In the genomic region with DNA sequence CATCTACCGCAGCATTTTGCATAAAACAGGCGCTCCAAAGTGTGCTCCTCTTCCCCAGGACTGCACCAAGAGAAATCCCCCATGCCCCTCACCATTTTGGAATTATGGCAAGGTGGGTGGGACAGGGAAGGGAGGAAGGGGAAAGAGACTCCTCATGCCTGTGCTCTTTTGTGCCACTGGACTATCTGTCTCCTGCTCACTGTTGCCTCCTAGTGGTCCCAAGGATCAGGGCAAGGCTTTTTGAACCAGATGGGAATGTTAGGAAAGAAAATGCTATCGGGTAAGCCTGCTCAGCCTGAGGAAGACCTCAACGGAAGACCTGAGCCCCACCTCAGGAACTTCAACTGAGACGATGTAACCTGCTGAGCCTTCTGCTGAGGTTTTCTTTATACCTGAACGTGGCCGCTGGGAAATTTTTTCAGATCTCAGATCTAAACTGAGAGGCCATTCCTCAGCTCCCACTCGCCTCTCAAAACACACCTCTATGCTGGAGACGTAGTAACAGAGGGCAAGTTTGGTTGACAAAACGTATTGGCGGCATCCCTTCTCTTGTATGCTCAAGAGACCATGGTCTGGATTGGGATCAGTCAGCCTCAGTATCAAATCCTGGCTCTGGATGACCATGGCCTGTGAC, we compare ENCODE assay signal across 8 cellular contexts. TPM values are rescaled to one million over a fixed set of nuclear protein-coding genes. Genes with fewer than 3 reads are reported as not detected.
DNase-seq lines count a peak whose midpoint lies in the region; ATAC-seq and TF ChIP-seq lines count a peak whose summit lies in the region.

No MANE protein-coding gene starts in this region.

- H4K20me1 ChIP-seq in PC-9 (ENCODE audit: insufficient read depth) = no peaks in the 10 kb centered on the region

- no peaks in the 10 kb centered on the region for H3F3A ChIP-seq in PC-9 (ENCODE audit: insufficient read depth, low read depth)

- no peaks in the 10 kb centered on the region for H3K9me3 Mint-ChIP-seq in CD4-positive, CD25-positive, alpha-beta regulatory T cell

- WGBS in adrenal gland, 4 donors = 47 to 60% (median 53%) methylated on average over 11 of the region's 11 CpGs

- H3K4me1 Mint-ChIP-seq in CD4-positive, CD25-positive, alpha-beta regulatory T cell = no peaks in the 10 kb centered on the region

- no peaks in the 10 kb centered on the region for H3K36me3 Mint-ChIP-seq in CD4-positive, CD25-positive, alpha-beta regulatory T cell

- no peak for TF ChIP-seq POLR2A in adrenal gland (IDR thresholded peaks at IDR 0.05)

- no peaks in the 10 kb centered on the region for H3K36me3 ChIP-seq in CD4-positive, CD25-positive, alpha-beta regulatory T cell (ENCODE audit: control insufficient read depth, insufficient read depth, low read length)
- H3K36me3 ChIP-seq in H7 (replicated peaks; ENCODE audit: control insufficient read depth, insufficient read depth, low read length) = no peaks in the 10 kb centered on the region
- H3K36me3 ChIP-seq in PC-9 (ENCODE audit: low read depth) = no peaks in the 10 kb centered on the region
- no peaks in the 10 kb centered on the region for H3K36me3 ChIP-seq in adrenal gland (replicated peaks in 1 of 2)

- no peak overlapping the region for H3K4me3 Mint-ChIP-seq in CD4-positive, CD25-positive, alpha-beta regulatory T cell

- TF ChIP-seq CTCF in PC-9 (conservative IDR thresholded peaks at IDR 0.05) (peak; percentile 88), adrenal gland (IDR thresholded peaks at IDR 0.05) (peak; percentile 37 to 73 (median 60))

- intact Hi-C loops in PC-9 (cut with micrococcal nuclease; ENCODE audit: unreplicated experiment) = loop anchor here (10.0 kb wide), 1 partner anchor 245 kb away; a partner anchor contains a TSS
- intact Hi-C loops in adrenal gland (cut with DNase I) = no loop called here

- no peak overlapping the region for H3K4me2 ChIP-seq in PC-9

- H3K27ac Mint-ChIP-seq in CD4-positive, CD25-positive, alpha-beta regulatory T cell = no peak overlapping the region

- no peaks in the 10 kb centered on the region for H3K4me1 ChIP-seq in CD4-positive, CD25-positive, alpha-beta regulatory T cell (ENCODE audit: control insufficient read depth, insufficient read depth, low read length, poor library complexity, severe bottlenecking)
- H3K4me1 ChIP-seq in PC-9 (replicated peaks; ENCODE audit: insufficient read depth) (no peaks in the 10 kb centered on the region), adrenal gland (replicated peaks in 1 of 2) (no peaks in the 10 kb centered on the region)

- H2AFZ ChIP-seq in PC-9 = no peak overlapping the region

- peaks cover 5% of the 10 kb centered on the region for H3K27me3 ChIP-seq in CD4-positive, CD25-positive, alpha-beta regulatory T cell (ENCODE audit: control insufficient read depth, insufficient read depth, low read length)
- H3K27me3 ChIP-seq in H7 (ENCODE audit: control insufficient read depth, insufficient read depth, low read length) (no peaks in the 10 kb centered on the region; the same call in 1 of the 2 replicates), PC-9 (ENCODE audit: insufficient read depth, low read depth) (peaks cover 48% of the 10 kb centered on the region), adrenal gland (peaks cover 3% of the 10 kb centered on the region)

- CTCF ChIA-PET in PC-9 (lab: Charles Lee) = interaction anchor here (0.6 kb wide), 1 partner anchor 739 kb away, joined by 6 read pairs; no protein-coding TSS in a partner anchor

- H3K79me2 ChIP-seq in PC-9 (ENCODE audit: low read depth) = no peaks in the 10 kb centered on the region

- no peak overlapping the region for H3K4me3 ChIP-seq in CD4-positive, CD25-positive, alpha-beta regulatory T cell (ENCODE audit: low read depth, low read length)
- no peak overlapping the region for H3K4me3 ChIP-seq in H7 (ENCODE audit: insufficient read depth, low read depth, low read length)
- H3K4me3 ChIP-seq in PC-9 = no peak overlapping the region
- H3K4me3 ChIP-seq in adrenal gland = no peak overlapping the region

- ATAC-seq in CD4-positive, CD25-positive, alpha-beta regulatory T cell (ENCODE audit: low read depth in 2 of 2) = no peak
- ATAC-seq in HG02973 (IDR thresholded peaks at IDR 0.05; ENCODE audit: unreplicated experiment) = no peak
- no peak for ATAC-seq in HG03139 (IDR thresholded peaks at IDR 0.05; ENCODE audit: unreplicated experiment)

- H3K9me2 ChIP-seq in PC-9 (ENCODE audit: insufficient read depth) = no peaks in the 10 kb centered on the region

- H3K27me3 Mint-ChIP-seq in CD4-positive, CD25-positive, alpha-beta regulatory T cell = peaks cover 8% of the 10 kb centered on the region

- no peaks in the 10 kb centered on the region for H3K9me3 ChIP-seq in CD4-positive, CD25-positive, alpha-beta regulatory T cell (ENCODE audit: control insufficient read depth in 2 of 2, low read length in 2 of 2)
- H3K9me3 ChIP-seq in PC-9 (ENCODE audit: insufficient read depth, low read depth) (no peaks in the 10 kb centered on the region), adrenal gland (replicated peaks in 1 of 3) (no peaks in the 10 kb centered on the region)

- BruUV-seq in PC-9 (replicated peaks; lab: Mats Ljungman, UMichigan) = no TSS peak

- peak in 2 of 3 donors; percentile 4 to 26 for DNase-seq in CD4-positive, CD25-positive, alpha-beta regulatory T cell
- peak; percentile 78 for DNase-seq in H7
- peak in 1 of 2 experiments; percentile 29 for DNase-seq in PC-9
- peak in 5 of 7 donors; percentile 29 to 73 (median 59) for DNase-seq in adrenal gland
- peak; percentile 86 for DNase-seq in iPS-NIHi7 (ENCODE audit: extremely low spot score)
- DNase-seq in stimulated activated CD4-positive, alpha-beta T cell treated with anti-CD3 and anti-CD28 coated beads, Interleukin-4, amount 100 ng/mL, for 4 hours = peak; percentile 10 to 30

- POLR2A ChIA-PET in PC-9 (lab: Charles Lee; ENCODE audit: unreplicated experiment) = no interaction called here

- H3K27ac ChIP-seq in CD4-positive, CD25-positive, alpha-beta regulatory T cell (ENCODE audit: insufficient read depth, low read length, poor library complexity, severe bottlenecking) = no peak overlapping the region
- no peak overlapping the region for H3K27ac ChIP-seq in PC-9
- no peak overlapping the region for H3K27ac ChIP-seq in adrenal gland

RNA-seq across cellular contexts. Expression of a gene that starts 58.3 kb away (rescaled TPM):
- total RNA-seq in CD4-positive, CD25-positive, alpha-beta regulatory T cell = not detected
- not detected for polyA plus RNA-seq in CD4-positive, CD25-positive, alpha-beta regulatory T cell
- not detected in 2 replicates for total RNA-seq in H7 (2014; rRNA removed; shearing (Covaris generic))
- total RNA-seq in PC-9 (2021) (not detected in 2 replicates), adrenal gland (not detected)
- polyA plus RNA-seq in adrenal gland = under 1 TPM in 1 of 3 donors, not detected in 2; 0.10 TPM
